ENCODE assay signal across 8 cellular contexts in the genomic region with DNA sequence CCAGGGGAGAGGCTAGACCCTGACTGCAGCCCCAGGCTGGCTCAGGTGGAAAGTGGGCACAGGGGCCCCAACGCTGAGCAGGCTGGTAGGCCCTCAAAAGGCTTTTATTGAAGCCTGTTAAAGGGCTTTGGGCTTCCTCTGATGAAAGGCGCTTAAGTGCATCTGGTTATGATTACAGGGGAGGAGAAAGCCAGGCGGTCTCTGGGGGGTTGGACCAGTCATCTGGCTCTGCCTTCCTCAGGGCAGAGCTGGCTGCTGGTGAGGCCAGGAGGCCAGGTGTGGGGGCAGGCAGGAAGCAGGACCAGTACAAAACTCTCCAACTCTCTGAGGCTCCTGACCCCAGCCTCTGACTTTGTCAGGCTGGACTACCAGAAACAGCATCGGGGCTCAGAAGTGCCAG.
DNase-seq lines count a peak whose midpoint lies in the region; ATAC-seq, FAIRE-seq and TF ChIP-seq lines count a peak whose summit lies in the region.

No MANE protein-coding gene starts in this region.

- no peak for FAIRE-seq in H1 (lab: Jason Lieb, UNC)

- TF ChIP-seq RAD21 in H1 (IDR thresholded peaks at IDR 0.05 in 1 of 2, conservative IDR thresholded peaks at IDR 0.05 in 1 of 2; ENCODE audit: low read depth in 2 of 2, low read length in 2 of 2): no peak

- H3K27ac ChIP-seq in H1 (ENCODE audit: low read depth, low read length) (no peak overlapping the region), smooth muscle cell (ENCODE audit: low read depth) (no peak overlapping the region)

- peak overlapping the region; percentile 68; the same call in 1 of the 2 replicates for H2BK12ac ChIP-seq in H1 (ENCODE audit: low read depth, low read length)

- peaks cover 43% of the 10 kb centered on the region for H3K4me1 Mint-ChIP-seq in activated T-cell treated with anti-CD3 and anti-CD28 coated beads, Interleukin-2, amount 50 U/mL, for 24 hours (ENCODE audit: low read depth)

- peaks cover 73% of the 10 kb centered on the region for H3K27me3 Mint-ChIP-seq in activated T-cell treated with anti-CD3 and anti-CD28 coated beads, Interleukin-2, amount 50 U/mL, for 24 hours

- no peaks in the 10 kb centered on the region for H3K9me3 Mint-ChIP-seq in activated T-cell treated with anti-CD3 and anti-CD28 coated beads, Interleukin-2, amount 50 U/mL, for 24 hours

- H3K9me3 ChIP-seq in H1 (ENCODE audit: insufficient read depth in 2 of 2, low read depth in 1 of 2, low read length in 1 of 2) (no peaks in the 10 kb centered on the region), smooth muscle cell (replicated peaks; ENCODE audit: low read depth) (no peaks in the 10 kb centered on the region)

- H3K79me2 ChIP-seq in H1 (ENCODE audit: control insufficient read depth in 1 of 2, insufficient read depth in 2 of 2, low read length in 2 of 2) (peaks cover 0 to 18% of the 10 kb centered on the region in 2 experiments; a peak in 2 of 4 replicates), smooth muscle cell (ENCODE audit: low read depth) (no peaks in the 10 kb centered on the region)

- H2BK20ac ChIP-seq in H1 (ENCODE audit: low read length): peak overlapping the region; percentile 72

- no peaks in the 10 kb centered on the region; a peak in 2 of 7 replicates for H3K27me3 ChIP-seq in H1 (replicated peaks in 1 of 4; ENCODE audit: control insufficient read depth in 3 of 4, extremely low read depth in 1 of 4, insufficient read depth in 3 of 4, low read length in 3 of 4)
- no peaks in the 10 kb centered on the region for H3K27me3 ChIP-seq in smooth muscle cell (ENCODE audit: low read depth)

- H2AFZ ChIP-seq in H1 (ENCODE audit: low read length) (no peak overlapping the region), smooth muscle cell (ENCODE audit: low read depth) (no peak overlapping the region)

- no peak for ATAC-seq in HG03442 (IDR thresholded peaks at IDR 0.05; ENCODE audit: unreplicated experiment)

- peak overlapping the region; percentile 68 for H3K4me3 Mint-ChIP-seq in activated T-cell treated with anti-CD3 and anti-CD28 coated beads, Interleukin-2, amount 50 U/mL, for 24 hours

- peak overlapping the region; percentile 71 for H3K18ac ChIP-seq in H1 (ENCODE audit: extremely low read depth, low read length)

- H2BK5ac ChIP-seq in H1 (ENCODE audit: low read depth, low read length): peak overlapping the region; percentile 66; the same call in 1 of the 2 replicates

- H4K91ac ChIP-seq in H1 (replicated peaks; ENCODE audit: insufficient read length, low read length): peak overlapping the region; percentile 93

- peak overlapping the region; percentile 26 for H2BK120ac ChIP-seq in H1 (replicated peaks; ENCODE audit: low read depth, low read length)

- 22% methylated on average over 2 of the region's 4 CpGs; no CpG with 5 or more reads in 1 of the 2 experiments for WGBS in H1 (ENCODE audit: extremely low coverage in 1 of 2, insufficient coverage in 1 of 2, insufficient read length in 1 of 2, insufficient replicate concordance in 2 of 2, low coverage in 1 of 2, low lambda C conversion rate in 2 of 2, missing lambda C conversion rate in 1 of 2), 2 experiments
- WGBS in smooth muscle cell (ENCODE audit: low lambda C conversion rate): 14% methylated on average over 4 of the region's 4 CpGs

- no peak overlapping the region for H4K8ac ChIP-seq in H1 (ENCODE audit: extremely low read depth, insufficient read depth, low read length)

- H3K27ac Mint-ChIP-seq in activated T-cell treated with anti-CD3 and anti-CD28 coated beads, Interleukin-2, amount 50 U/mL, for 24 hours: peak overlapping the region; percentile 80

- H3K36me3 ChIP-seq in H1 (ENCODE audit: control insufficient read depth in 2 of 4, insufficient read depth in 4 of 4, low read length in 3 of 4): no peaks in the 10 kb centered on the region
- no peaks in the 10 kb centered on the region for H3K36me3 ChIP-seq in smooth muscle cell (ENCODE audit: low read depth)

- no peak overlapping the region for H3K14ac ChIP-seq in H1 (ENCODE audit: insufficient read length)

- CTCF ChIA-PET in H1 (lab: Charles Lee; ENCODE audit: partially characterized antibody) (interaction anchor here (1.1 kb wide), 1 partner anchor 10 kb away, joined by 5 read pairs; no protein-coding TSS in a partner anchor), GM10248 (lab: Yijun Ruan, JAX) (no interaction called here)

- H3K36me3 Mint-ChIP-seq in activated T-cell treated with anti-CD3 and anti-CD28 coated beads, Interleukin-2, amount 50 U/mL, for 24 hours (ENCODE audit: low read depth): peaks cover 10% of the 10 kb centered on the region

- H3K23ac ChIP-seq in H1 (ENCODE audit: insufficient read length): no peak overlapping the region

- TF ChIP-seq CTCF in H1 (IDR thresholded peaks at IDR 0.05; ENCODE audit: control extremely low read depth in 1 of 3, insufficient read depth in 1 of 3, low read depth in 1 of 3, low read length in 3 of 3) (no peak), smooth muscle cell (IDR thresholded peaks at IDR 0.05; ENCODE audit: borderline replicate concordance, insufficient read depth, poor library complexity, severe bottlenecking) (no peak), GM10248 (IDR thresholded peaks at IDR 0.05; ENCODE audit: control extremely low read depth, extremely low read depth, low read depth, missing control alignments) (no peak)

- no peak for TF ChIP-seq POLR2A in H1 (IDR thresholded peaks at IDR 0.05; ENCODE audit: control extremely low read depth in 1 of 2, low read depth in 2 of 2, low read length in 2 of 2)

- H3K9ac ChIP-seq in H1 (replicated peaks in 1 of 4; ENCODE audit: extremely low read depth in 1 of 4, low read depth in 3 of 4, low read length in 3 of 4) (no peak overlapping the region; a peak in 1 of 7 replicates), smooth muscle cell (ENCODE audit: low read depth) (no peak overlapping the region)

- H3K4me2 ChIP-seq in H1 (ENCODE audit: insufficient read depth in 1 of 2, low read depth in 2 of 2, low read length in 2 of 2) (peak overlapping the region; percentile 64 to 84; a peak in 3 of 4 replicates), smooth muscle cell (peak overlapping the region; percentile 85)

- peak overlapping the region in 1 of 4 experiments; percentile 59; a peak in 1 of 8 replicates for H3K4me3 ChIP-seq in H1 (ENCODE audit: extremely low read depth in 1 of 4, insufficient read depth in 2 of 4, low read depth in 3 of 4, low read length in 4 of 4)
- H3K4me3 ChIP-seq in smooth muscle cell: peak overlapping the region; percentile 46

- TF ChIP-seq EP300 in H1 (IDR thresholded peaks at IDR 0.05; ENCODE audit: borderline replicate concordance in 1 of 2, low read depth in 2 of 2, low read length in 2 of 2): no peak

- H3K79me1 ChIP-seq in H1 (ENCODE audit: low read depth, low read length): no peaks in the 10 kb centered on the region

- H3K56ac ChIP-seq in H1 (replicated peaks; ENCODE audit: insufficient read length, low read depth, low read length): no peak overlapping the region

- H4K20me1 ChIP-seq in H1 (replicated peaks in 1 of 2; ENCODE audit: control insufficient read depth in 1 of 2, insufficient read depth in 2 of 2, low read length in 2 of 2): no peaks in the 10 kb centered on the region
- no peaks in the 10 kb centered on the region for H4K20me1 ChIP-seq in smooth muscle cell (ENCODE audit: low read depth)

- no peaks in the 10 kb centered on the region; the same call in 1 of the 2 replicates for H3K23me2 ChIP-seq in H1 (ENCODE audit: low read depth, low read length)

- H2AK5ac ChIP-seq in H1 (ENCODE audit: low read depth, low read length): peak overlapping the region; percentile 13; the same call in 1 of the 2 replicates

- H2BK15ac ChIP-seq in H1 (ENCODE audit: low read length): no peak overlapping the region

- H3K4ac ChIP-seq in H1 (replicated peaks; ENCODE audit: insufficient read length, low read depth, low read length): peak overlapping the region; percentile 39

- POLR2A ChIA-PET in H1 (lab: Charles Lee; ENCODE audit: partially characterized antibody) (interaction anchor here (3.9 to 7.0 kb wide), 3 partner anchors 13 to 69 kb away, joined by 15 to 129 read pairs (median 18); partner anchors contain the start of gene BCOR), GM10248 (lab: Yijun Ruan, JAX) (no interaction called here)

- H3K4me1 ChIP-seq in H1 (replicated peaks in 1 of 4; ENCODE audit: control insufficient read depth in 3 of 4, insufficient read depth in 4 of 4, low read length in 3 of 4) (peaks cover 3 to 30% (median 21%) of the 10 kb centered on the region in 4 experiments), smooth muscle cell (ENCODE audit: low read depth) (peaks cover 29% of the 10 kb centered on the region)

- peaks cover 3% of the 10 kb centered on the region for H3F3A ChIP-seq in smooth muscle cell (ENCODE audit: low read depth)

- H4K5ac ChIP-seq in H1 (ENCODE audit: insufficient read length, low read depth, low read length): no peak overlapping the region

- no peak for DNase-seq in activated T-cell treated with anti-CD3 and anti-CD28 coated beads, Interleukin-2, amount 50 U/mL, for 24 hours
- DNase-seq in activated T-cell treated with anti-CD3 and anti-CD28 coated beads, Interleukin-2, amount 50 U/mL, for 1 hour: no peak
- DNase-seq in NCI-H69 (lab: John Stamatoyannopoulos, UW): peak; percentile 91
- no peak for DNase-seq in H1 (ENCODE audit: low read depth in 1 of 2, low spot score in 2 of 2)
- DNase-seq in smooth muscle cell (lab: John Stamatoyannopoulos, UW; ENCODE audit: unreplicated experiment): no peak
- no peak for DNase-seq in NCI-H128 (lab: John Stamatoyannopoulos, UW; ENCODE audit: unreplicated experiment)
- DNase-seq in GM10248 (ENCODE audit: extremely low spot score): no peak

TF ChIP-seq in H1, 55 proteins besides CTCF, POLR2A, EP300 and RAD21:
- 0 out of 2 replicates have a peak, but pooled peaks have one; percentile 12 for TF ChIP-seq TBP (IDR thresholded peaks at IDR 0.05; ENCODE audit: low read depth, low read length)
- TF ChIP-seq TAF1 (IDR thresholded peaks at IDR 0.05; ENCODE audit: low read depth, low read length): no peak
- TF ChIP-seq MAX (IDR thresholded peaks at IDR 0.05): no peak
